ENCODE assay signal across 15 cellular contexts in genomic region chr2:202113571-202114142, GRCh38.
DNase-seq lines count a peak whose midpoint lies in the region; ATAC-seq and TF ChIP-seq lines count a peak whose summit lies in the region.
"Had no signal": no experiment of that assay in that cellular context is flagged by ENCODE, and none has a peak within 500 bp of the region (broad histone marks: within the 10 kb centered on the region; RNA-seq: fewer than 3 reads in every experiment).

No MANE protein-coding gene starts in this region.

- no peak overlapping the region for H3K9ac ChIP-seq in MM.1S (ENCODE audit: low read length)

- H3F3A ChIP-seq in MM.1S (ENCODE audit: insufficient read depth, low read length): no peaks in the 10 kb centered on the region

- no peaks in the 10 kb centered on the region for H3K27me3 ChIP-seq in MM.1S (replicated peaks; ENCODE audit: insufficient read depth, low read length)
- H3K27me3 ChIP-seq: cardiac muscle cell had no signal

- no peaks in the 10 kb centered on the region for H3K79me2 ChIP-seq in MM.1S (ENCODE audit: low read length)

- no peaks in the 10 kb centered on the region for H3K9me2 ChIP-seq in MM.1S (replicated peaks; ENCODE audit: insufficient read depth, low read length)

- H3K4me3 Mint-ChIP-seq in stimulated activated naive CD8-positive, alpha-beta T cell treated with anti-CD3 and anti-CD28 coated beads, Interleukin-15, amount 100 ng/mL, for 72 hours: no peak overlapping the region
- H3K4me3 Mint-ChIP-seq: activated B cell treated with CpG ODN at 0.5 μM for 24 hours; CD4-positive, alpha-beta memory T cell; IgD-negative memory B cell; stimulated activated naive B cell treated with anti-CD40 and anti-IgM and Interleukin-4, amounts not matched to agents 10 μg/mL and 1 μg/mL and 100 μg/mL, for 72 hours had no signal

- H3K4me1 ChIP-seq in MM.1S (ENCODE audit: low read length): no peaks in the 10 kb centered on the region

- no peaks in the 10 kb centered on the region for H3K9me3 ChIP-seq in MM.1S (replicated peaks; ENCODE audit: insufficient read depth, low read length)

- TF ChIP-seq CTCF in GM13976 (IDR thresholded peaks at IDR 0.05; ENCODE audit: borderline replicate concordance, control extremely low read depth, extremely low read depth, insufficient read depth, missing control alignments) (no peak), MM.1S (IDR thresholded peaks at IDR 0.05; ENCODE audit: low read length) (no peak)

- ATAC-seq in stimulated activated naive CD8-positive, alpha-beta T cell treated with anti-CD3 and anti-CD28 coated beads, Interleukin-15, Interleukin-2, amounts not matched to agents 100 U/mL and 50 U/mL, for 24 hours: peak; percentile 59
- ATAC-seq in stimulated activated naive CD8-positive, alpha-beta T cell treated with anti-CD3 and anti-CD28 coated beads, Interleukin-15, amount 100 ng/mL, for 72 hours: no peak
- ATAC-seq in HG02610 (IDR thresholded peaks at IDR 0.05; ENCODE audit: unreplicated experiment): no peak
- ATAC-seq: Right ventricle myocardium inferior; stimulated activated naive B cell treated with anti-CD40 and anti-IgM and Interleukin-4, amounts not matched to agents 10 μg/mL and 1 μg/mL and 100 μg/mL, for 72 hours had no signal

- H3K4me2 ChIP-seq in MM.1S (ENCODE audit: low read depth, low read length): no peak overlapping the region

- H2AFZ ChIP-seq in MM.1S (ENCODE audit: low read length): no peak overlapping the region

- no peaks in the 10 kb centered on the region for H4K20me1 ChIP-seq in MM.1S (ENCODE audit: insufficient read depth, low read length)

- in situ Hi-C loops in GM13976 (cut with MboI; ENCODE audit: low sequenced_read_pairs, unreplicated experiment): no loop called here

- no peaks in the 10 kb centered on the region for H3K36me3 ChIP-seq in MM.1S (replicated peaks; ENCODE audit: insufficient read depth, low read length)
- H3K36me3 ChIP-seq: cardiac muscle cell had no signal

- no peak overlapping the region for H3K27ac Mint-ChIP-seq in stimulated activated naive CD8-positive, alpha-beta T cell treated with anti-CD3 and anti-CD28 coated beads, Interleukin-15, amount 100 ng/mL, for 72 hours
- H3K27ac Mint-ChIP-seq: activated B cell treated with CpG ODN at 0.5 μM for 24 hours; CD4-positive, alpha-beta memory T cell; IgD-negative memory B cell; stimulated activated naive B cell treated with anti-CD40 and anti-IgM and Interleukin-4, amounts not matched to agents 10 μg/mL and 1 μg/mL and 100 μg/mL, for 72 hours had no signal

- peaks cover 55% of the 10 kb centered on the region for H3K27me3 Mint-ChIP-seq in stimulated activated naive CD8-positive, alpha-beta T cell treated with anti-CD3 and anti-CD28 coated beads, Interleukin-15, amount 100 ng/mL, for 72 hours

- no peaks in the 10 kb centered on the region for H3K4me1 Mint-ChIP-seq in stimulated activated naive CD8-positive, alpha-beta T cell treated with anti-CD3 and anti-CD28 coated beads, Interleukin-15, amount 100 ng/mL, for 72 hours
- H3K4me1 Mint-ChIP-seq: activated B cell treated with CpG ODN at 0.5 μM for 24 hours; CD4-positive, alpha-beta memory T cell; IgD-negative memory B cell; stimulated activated naive B cell treated with anti-CD40 and anti-IgM and Interleukin-4, amounts not matched to agents 10 μg/mL and 1 μg/mL and 100 μg/mL, for 72 hours had no signal

- H3K4me3 ChIP-seq in MM.1S (ENCODE audit: low read length): no peak overlapping the region
- H3K4me3 ChIP-seq: cardiac muscle cell had no signal

- no peak for DNase-seq in stimulated activated naive CD8-positive, alpha-beta T cell treated with anti-CD3 and anti-CD28 coated beads, Interleukin-15, Interleukin-2, amounts not matched to agents 100 U/mL and 50 U/mL, for 24 hours
- no peak for DNase-seq in stimulated activated naive CD8-positive, alpha-beta T cell treated with anti-CD3 and anti-CD28 coated beads, Interleukin-15, amount 100 ng/mL, for 72 hours
- peak; percentile 67 for DNase-seq in NCI-H69 (lab: John Stamatoyannopoulos, UW)
- peak; percentile 42 for DNase-seq in dedifferentiated amniotic fluid mesenchymal stem cell (ENCODE audit: extremely low spot score)
- DNase-seq in T-helper 9 cell: no peak
- DNase-seq in GM13976 (ENCODE audit: low spot score): no peak
- no peak for DNase-seq in MM.1S
- DNase-seq: activated B cell treated with CpG ODN at 0.5 μM for 24 hours; CD4-positive, alpha-beta memory T cell; posterior cingulate gyrus; stimulated activated naive B cell treated with anti-CD40 and anti-IgM and Interleukin-4, amounts not matched to agents 10 μg/mL and 1 μg/mL and 100 μg/mL, for 72 hours had no signal

- H3K9me3 Mint-ChIP-seq in stimulated activated naive CD8-positive, alpha-beta T cell treated with anti-CD3 and anti-CD28 coated beads, Interleukin-15, amount 100 ng/mL, for 72 hours: no peaks in the 10 kb centered on the region

- H3K27ac ChIP-seq in MM.1S (ENCODE audit: low read length): no peak overlapping the region
- H3K27ac ChIP-seq: cardiac muscle cell had no signal

Comparison
In these comparisons a context has a peak if more than half of its experiments do, and no peak if none do; other contexts are left out.
1. DNase-seq: peak in NCI-H69 (single experiment) and dedifferentiated amniotic fluid mesenchymal stem cell (single experiment); none in stimulated activated naive CD8-positive, alpha-beta T cell treated with anti-CD3 and anti-CD28 coated beads, Interleukin-15, Interleukin-2, amounts not matched to agents 100 U/mL and 50 U/mL, for 24 hours (single experiment), stimulated activated naive CD8-positive, alpha-beta T cell treated with anti-CD3 and anti-CD28 coated beads, Interleukin-15, amount 100 ng/mL, for 72 hours (0 of 2), T-helper 9 cell (single experiment), GM13976 (single experiment) and MM.1S (single experiment).